1 cellular context compared by ENCODE assay signal in the genomic region with DNA sequence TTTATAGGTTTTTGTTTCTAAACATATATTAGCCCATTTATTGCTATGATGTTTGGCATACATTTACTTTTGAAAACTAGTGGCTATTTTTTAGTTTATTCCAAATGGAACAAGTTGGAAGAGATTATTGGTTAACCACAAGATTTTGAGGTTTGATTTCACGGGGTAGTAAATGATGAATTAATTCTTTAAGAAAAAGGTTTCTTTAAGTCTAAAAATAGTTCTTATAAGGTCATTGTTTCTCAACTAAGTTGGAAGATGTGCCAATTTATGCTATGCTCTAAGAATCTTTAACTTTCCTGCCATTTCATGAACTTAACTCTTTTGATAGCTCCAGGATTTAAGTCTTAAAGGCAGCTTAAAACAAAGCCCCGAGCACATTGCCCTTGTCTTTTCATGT.
TF ChIP-seq lines count a peak whose summit lies in the region.

No MANE protein-coding gene starts in this region.

TF ChIP-seq in IMR-90, 13 proteins besides CTCF, POLR2A, EP300 and RAD21:
- no peak for TF ChIP-seq RFX5 (IDR thresholded peaks at IDR 0.05; ENCODE audit: low read depth, low read length)
- TF ChIP-seq BHLHE40 (IDR thresholded peaks at IDR 0.05; ENCODE audit: low read depth, low read length), result no peak
- TF ChIP-seq NFE2L2 (IDR thresholded peaks at IDR 0.05; ENCODE audit: low read depth, low read length), result no peak
- TF ChIP-seq, protein P1, sequence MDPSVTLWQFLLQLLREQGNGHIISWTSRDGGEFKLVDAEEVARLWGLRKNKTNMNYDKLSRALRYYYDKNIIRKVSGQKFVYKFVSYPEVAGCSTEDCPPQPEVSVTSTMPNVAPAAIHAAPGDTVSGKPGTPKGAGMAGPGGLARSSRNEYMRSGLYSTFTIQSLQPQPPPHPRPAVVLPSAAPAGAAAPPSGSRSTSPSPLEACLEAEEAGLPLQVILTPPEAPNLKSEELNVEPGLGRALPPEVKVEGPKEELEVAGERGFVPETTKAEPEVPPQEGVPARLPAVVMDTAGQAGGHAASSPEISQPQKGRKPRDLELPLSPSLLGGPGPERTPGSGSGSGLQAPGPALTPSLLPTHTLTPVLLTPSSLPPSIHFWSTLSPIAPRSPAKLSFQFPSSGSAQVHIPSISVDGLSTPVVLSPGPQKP (IDR thresholded peaks at IDR 0.05; ENCODE audit: borderline replicate concordance, low read depth, low read length), result no peak
- TF ChIP-seq MXI1 (IDR thresholded peaks at IDR 0.05; ENCODE audit: borderline replicate concordance, low read depth, low read length), result no peak
- TF ChIP-seq RCOR1 (IDR thresholded peaks at IDR 0.05; ENCODE audit: insufficient replicate concordance, low read length), result no peak
- no peak for TF ChIP-seq CHD1 (IDR thresholded peaks at IDR 0.05; ENCODE audit: low read depth, low read length)
- TF ChIP-seq SMC3 (IDR thresholded peaks at IDR 0.05; ENCODE audit: low read depth, low read length), result no peak
